In genomic region chr11:910589-911030, GRCh38 we compare ENCODE assay signal across 1 cellular context.
TF ChIP-seq lines count a peak whose summit lies in the region.

Gene CHID1, minus strand, starts transcription at chr11:910810. Its CDS starts 5,994 bp downstream, at chr11:904816.

TF ChIP-seq in HepG2, 621 proteins besides CTCF, POLR2A, EP300 and RAD21 (continued from another document):
- TF ChIP-seq TMF1 (CRISPR knock-in tag; IDR thresholded peaks at IDR 0.05; ENCODE audit: low read depth) (no peak), MAFF (IDR thresholded peaks at IDR 0.05; ENCODE audit: low read depth, low read length) (no peak), PRMT3 (CRISPR knock-in tag; IDR thresholded peaks at IDR 0.05; ENCODE audit: borderline replicate concordance, low read depth) (no peak), POGZ (CRISPR knock-in tag; IDR thresholded peaks at IDR 0.05) (no peak), IRX3 (CRISPR knock-in tag; IDR thresholded peaks at IDR 0.05; ENCODE audit: borderline replicate concordance, low read depth) (no peak), PPARG (CRISPR knock-in tag; conservative IDR thresholded peaks at IDR 0.05) (no peak; the same call in 1 of the 2 replicates), PBX3 (CRISPR knock-in tag; IDR thresholded peaks at IDR 0.05; ENCODE audit: borderline replicate concordance) (no peak), CHD2 (IDR thresholded peaks at IDR 0.05; ENCODE audit: low read depth, low read length) (no peak), PHB2 (IDR thresholded peaks at IDR 0.05; ENCODE audit: partially characterized antibody) (no peak), EED (CRISPR knock-in tag; IDR thresholded peaks at IDR 0.05) (no peak), MLXIP (CRISPR knock-in tag; IDR thresholded peaks at IDR 0.05; ENCODE audit: borderline replicate concordance) (no peak), CREBL2 (CRISPR knock-in tag; IDR thresholded peaks at IDR 0.05; ENCODE audit: borderline replicate concordance) (no peak), ZNF235 (CRISPR knock-in tag; IDR thresholded peaks at IDR 0.05; ENCODE audit: borderline replicate concordance) (no peak), BRF2 (CRISPR knock-in tag; IDR thresholded peaks at IDR 0.05) (no peak), PAXIP1 (CRISPR knock-in tag; conservative IDR thresholded peaks at IDR 0.05) (no peak), ADNP (CRISPR knock-in tag; IDR thresholded peaks at IDR 0.05) (no peak), HIVEP1 (CRISPR knock-in tag; IDR thresholded peaks at IDR 0.05) (no peak), ZNF225 (CRISPR knock-in tag; IDR thresholded peaks at IDR 0.05) (0 out of 2 replicates have a peak, but pooled peaks have one; percentile 63), MIER3 (CRISPR knock-in tag; IDR thresholded peaks at IDR 0.05; ENCODE audit: borderline replicate concordance) (no peak), ZUFSP (CRISPR knock-in tag; IDR thresholded peaks at IDR 0.05; ENCODE audit: borderline replicate concordance) (no peak), JDP2 (CRISPR knock-in tag; IDR thresholded peaks at IDR 0.05; ENCODE audit: borderline replicate concordance) (no peak), FOXO1 (CRISPR knock-in tag; IDR thresholded peaks at IDR 0.05) (no peak)
